In the genomic region with DNA sequence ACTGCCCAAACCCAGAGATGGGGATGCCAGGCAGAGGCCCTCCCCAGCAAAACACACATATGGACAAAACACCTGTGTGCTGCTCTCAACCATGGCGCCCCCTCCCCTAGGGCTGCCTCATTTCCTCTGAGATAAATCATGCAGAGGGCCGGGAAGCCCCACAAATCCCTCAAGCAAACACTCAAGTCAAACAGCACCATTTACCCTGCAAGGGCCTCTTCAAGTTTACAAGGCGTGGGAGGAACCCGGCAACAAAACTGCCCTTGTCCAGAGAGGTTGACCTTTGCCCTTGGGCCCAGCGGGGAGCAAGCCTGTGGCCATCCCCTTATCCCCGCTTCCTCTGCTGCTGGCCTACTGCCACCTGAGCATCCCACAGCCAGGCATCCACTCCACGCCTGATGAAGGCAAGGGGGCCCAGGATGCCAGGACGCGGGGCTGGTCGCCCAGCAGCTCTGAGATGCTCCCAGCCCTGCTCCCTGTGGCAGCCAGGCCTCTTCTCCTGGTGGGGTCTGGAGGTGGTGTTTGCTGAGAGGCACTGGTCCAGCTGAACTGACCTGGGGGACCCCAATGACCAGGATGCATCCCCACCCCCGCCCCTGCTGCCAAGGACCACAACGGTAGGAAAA, we compare ENCODE assay signal across 15 cellular contexts.
DNase-seq lines count a peak whose midpoint lies in the region; ATAC-seq, FAIRE-seq and TF ChIP-seq lines count a peak whose summit lies in the region.
"Had no signal": no experiment of that assay in that cellular context is flagged by ENCODE, and none has a peak within 500 bp of the region (broad histone marks: within the 10 kb centered on the region; RNA-seq: fewer than 3 reads in every experiment).

No MANE protein-coding gene starts in this region.

- H3K36me3 ChIP-seq in H1 (ENCODE audit: control insufficient read depth in 2 of 4, insufficient read depth in 4 of 4, low read length in 3 of 4) (peaks cover 0 to 15% (median 1%) of the 10 kb centered on the region in 4 experiments; a peak in 3 of 8 replicates), transverse colon (peaks cover 0 to 7% (median 0%) of the 10 kb centered on the region in 4 donors), psoas muscle (ENCODE audit: insufficient read depth in 1 of 2, low read depth in 1 of 2) (peaks cover 0 to 58% of the 10 kb centered on the region in 2 donors)
- H3K36me3 ChIP-seq: uterus had no signal

- no peak overlapping the region for H2AK5ac ChIP-seq in H1 (ENCODE audit: low read depth, low read length)

- TF ChIP-seq RAD21 in H1 (IDR thresholded peaks at IDR 0.05 in 1 of 2, conservative IDR thresholded peaks at IDR 0.05 in 1 of 2; ENCODE audit: low read depth in 2 of 2, low read length in 2 of 2), result no peak

- no peak overlapping the region for H2BK120ac ChIP-seq in H1 (replicated peaks; ENCODE audit: low read depth, low read length)

- no peaks in the 10 kb centered on the region for H3K9me3 Mint-ChIP-seq in activated CD4-positive, alpha-beta T cell treated with anti-CD3 and anti-CD28 coated beads for 36 hours (ENCODE audit: low read depth)
- no peaks in the 10 kb centered on the region for H3K9me3 Mint-ChIP-seq in activated T-helper 2 cell treated with anti-CD3 and anti-CD28 coated beads, Interferon-gamma antibody, Interleukin-2, Interleukin-4, amounts not matched to agents 10 μg/mL and 5 μg/mL and 100 μg/mL, durations not matched to agents 14 hours and 24 hours and 36 hours
- H3K9me3 Mint-ChIP-seq: activated B cell treated with CpG ODN at 0.5 μM for 24 hours; activated naive CD4-positive, alpha-beta T cell treated with anti-CD3 and anti-CD28 coated beads, Interleukin-2, amount 10 ng/mL, durations not matched to agents 7 days and 5 days; dendritic cell treated with granulocyte-macrophage colony-stimulating factor and Interleukin-4, amounts not matched to agents 40 ng/mL and 50 ng/mL, for 4 days had no signal

- H2BK20ac ChIP-seq in H1 (ENCODE audit: low read length), result no peak overlapping the region

- H2BK5ac ChIP-seq in H1 (ENCODE audit: low read depth, low read length), result peak overlapping the region; percentile 5; the same call in 1 of the 2 replicates

- TF ChIP-seq POLR2A in H1 (IDR thresholded peaks at IDR 0.05; ENCODE audit: control extremely low read depth in 1 of 2, low read depth in 2 of 2, low read length in 2 of 2) (no peak), transverse colon (IDR thresholded peaks at IDR 0.05) (no peak)

- TF ChIP-seq EP300 in H1 (IDR thresholded peaks at IDR 0.05; ENCODE audit: borderline replicate concordance in 1 of 2, low read depth in 2 of 2, low read length in 2 of 2) (no peak), transverse colon (IDR thresholded peaks at IDR 0.05; ENCODE audit: low read depth) (no peak)

- no peak overlapping the region for H2AFZ ChIP-seq in H1 (ENCODE audit: low read length)

- TF ChIP-seq CTCF in H1 (IDR thresholded peaks at IDR 0.05; ENCODE audit: control extremely low read depth in 1 of 3, insufficient read depth in 1 of 3, low read depth in 1 of 3, low read length in 3 of 3) (no peak), transverse colon (IDR thresholded peaks at IDR 0.05) (no peak), psoas muscle (IDR thresholded peaks at IDR 0.05) (no peak)

- H3K27me3 Mint-ChIP-seq in activated CD4-positive, alpha-beta T cell treated with anti-CD3 and anti-CD28 coated beads for 36 hours, result no peaks in the 10 kb centered on the region
- no peaks in the 10 kb centered on the region for H3K27me3 Mint-ChIP-seq in activated T-helper 2 cell treated with anti-CD3 and anti-CD28 coated beads, Interferon-gamma antibody, Interleukin-2, Interleukin-4, amounts not matched to agents 10 μg/mL and 5 μg/mL and 100 μg/mL, durations not matched to agents 14 hours and 24 hours and 36 hours (ENCODE audit: low read depth)
- H3K27me3 Mint-ChIP-seq: activated B cell treated with CpG ODN at 0.5 μM for 24 hours; dendritic cell treated with granulocyte-macrophage colony-stimulating factor and Interleukin-4, amounts not matched to agents 40 ng/mL and 50 ng/mL, for 4 days had no signal

- intact Hi-C loops in activated CD4-positive, alpha-beta T cell treated with anti-CD3 and anti-CD28 coated beads for 36 hours (cut with DNase I, micrococcal nuclease), result loop anchor here in 1 of 2 experiments (5.0 to 10.0 kb wide), 2 partner anchors 78 to 126 kb away; a partner anchor contains a TSS
- intact Hi-C loops in transverse colon (cut with DNase I; ENCODE audit: low total_unique reads), result loop anchor here (5.0 kb wide), 2 partner anchors 78 to 123 kb away; a partner anchor contains a TSS
- intact Hi-C loops in activated T-helper 2 cell treated with anti-CD3 and anti-CD28 coated beads, Interferon-gamma antibody, Interleukin-2, Interleukin-4, amounts not matched to agents 10 μg/mL and 5 μg/mL and 100 μg/mL, durations not matched to agents 14 hours and 24 hours and 36 hours (cut with micrococcal nuclease), result loop anchor here (5.0 kb wide), 2 partner anchors 78 to 123 kb away; a partner anchor contains a TSS
- intact Hi-C loops in psoas muscle (cut with DNase I), result loop anchor here (5.0 kb wide), 2 partner anchors 78 to 153 kb away; a partner anchor contains a TSS

- H4K20me1 ChIP-seq in H1 (replicated peaks in 1 of 2; ENCODE audit: control insufficient read depth in 1 of 2, insufficient read depth in 2 of 2, low read length in 2 of 2), result peaks cover 0 to 2% of the 10 kb centered on the region in 2 experiments

- H2BK15ac ChIP-seq in H1 (ENCODE audit: low read length), result no peak overlapping the region

- DNase-seq in activated CD4-positive, alpha-beta T cell treated with anti-CD3 and anti-CD28 coated beads for 36 hours, result no peak
- no peak for DNase-seq in activated CD4-positive, alpha-beta T cell treated with anti-CD3 and anti-CD28 coated beads for 4 hours
- DNase-seq in LoVo (ENCODE audit: low spot score) (peak; percentile 64), H1 (ENCODE audit: low read depth in 1 of 2, low spot score in 2 of 2) (no peak), transverse colon (no peak), psoas muscle (no peak)
- no peak for DNase-seq in activated T-helper 2 cell treated with anti-CD3 and anti-CD28 coated beads, Interferon-gamma antibody, Interleukin-2, Interleukin-4, amounts not matched to agents 10 μg/mL and 5 μg/mL and 100 μg/mL, durations not matched to agents 14 hours and 24 hours and 36 hours (ENCODE audit: low spot score)
- DNase-seq: activated B cell treated with CpG ODN at 0.5 μM for 24 hours; activated naive CD4-positive, alpha-beta T cell treated with anti-CD3 and anti-CD28 coated beads, Interleukin-2, amount 10 ng/mL, durations not matched to agents 7 days and 5 days; NCI-H1930; Right ventricle myocardium superior; uterus had no signal

- H3K79me1 ChIP-seq in H1 (ENCODE audit: low read depth, low read length), result peaks cover 2% of the 10 kb centered on the region

- POLR2A ChIA-PET in activated CD4-positive, alpha-beta T cell treated with anti-CD3 and anti-CD28 coated beads for 36 hours (lab: Charles Lee), result no interaction called here
- POLR2A ChIA-PET in H1 (lab: Charles Lee; ENCODE audit: partially characterized antibody), result no interaction called here

- peak overlapping the region in 1 of 2 experiments; percentile 5; a peak in 1 of 4 replicates for H3K4me2 ChIP-seq in H1 (ENCODE audit: insufficient read depth in 1 of 2, low read depth in 2 of 2, low read length in 2 of 2)

- H3K4ac ChIP-seq in H1 (replicated peaks; ENCODE audit: insufficient read length, low read depth, low read length), result no peak overlapping the region

- no peaks in the 10 kb centered on the region for H3K23me2 ChIP-seq in H1 (ENCODE audit: low read depth, low read length)

- FAIRE-seq in H1 (lab: Jason Lieb, UNC), result no peak

- H3K4me3 Mint-ChIP-seq in activated CD4-positive, alpha-beta T cell treated with anti-CD3 and anti-CD28 coated beads for 36 hours, result no peak overlapping the region
- no peak overlapping the region for H3K4me3 Mint-ChIP-seq in activated T-helper 2 cell treated with anti-CD3 and anti-CD28 coated beads, Interferon-gamma antibody, Interleukin-2, Interleukin-4, amounts not matched to agents 10 μg/mL and 5 μg/mL and 100 μg/mL, durations not matched to agents 14 hours and 24 hours and 36 hours (ENCODE audit: low read depth)
- H3K4me3 Mint-ChIP-seq: activated B cell treated with CpG ODN at 0.5 μM for 24 hours; activated naive CD4-positive, alpha-beta T cell treated with anti-CD3 and anti-CD28 coated beads, Interleukin-2, amount 10 ng/mL, durations not matched to agents 7 days and 5 days; dendritic cell treated with granulocyte-macrophage colony-stimulating factor and Interleukin-4, amounts not matched to agents 40 ng/mL and 50 ng/mL, for 4 days had no signal

- H3K36me3 Mint-ChIP-seq in activated CD4-positive, alpha-beta T cell treated with anti-CD3 and anti-CD28 coated beads for 36 hours (ENCODE audit: low read depth), result no peaks in the 10 kb centered on the region
- no peaks in the 10 kb centered on the region for H3K36me3 Mint-ChIP-seq in activated T-helper 2 cell treated with anti-CD3 and anti-CD28 coated beads, Interferon-gamma antibody, Interleukin-2, Interleukin-4, amounts not matched to agents 10 μg/mL and 5 μg/mL and 100 μg/mL, durations not matched to agents 14 hours and 24 hours and 36 hours (ENCODE audit: low read depth)
- H3K36me3 Mint-ChIP-seq: activated naive CD4-positive, alpha-beta T cell treated with anti-CD3 and anti-CD28 coated beads, Interleukin-2, amount 10 ng/mL, durations not matched to agents 7 days and 5 days had no signal

- no peaks in the 10 kb centered on the region for H3K9me3 ChIP-seq in H1 (ENCODE audit: insufficient read depth in 2 of 2, low read depth in 1 of 2, low read length in 1 of 2)
- H3K9me3 ChIP-seq in transverse colon, result no peaks in the 10 kb centered on the region
- no peaks in the 10 kb centered on the region for H3K9me3 ChIP-seq in psoas muscle
- H3K9me3 ChIP-seq: gastroesophageal sphincter, uterus had no signal

- no peak overlapping the region for H3K14ac ChIP-seq in H1 (ENCODE audit: insufficient read length)

- no peak overlapping the region for H4K5ac ChIP-seq in H1 (ENCODE audit: insufficient read length, low read depth, low read length)

- peak overlapping the region; percentile 49 for H4K91ac ChIP-seq in H1 (replicated peaks; ENCODE audit: insufficient read length, low read length)

- no peak overlapping the region for H3K27ac Mint-ChIP-seq in activated CD4-positive, alpha-beta T cell treated with anti-CD3 and anti-CD28 coated beads for 36 hours
- no peak overlapping the region for H3K27ac Mint-ChIP-seq in activated T-helper 2 cell treated with anti-CD3 and anti-CD28 coated beads, Interferon-gamma antibody, Interleukin-2, Interleukin-4, amounts not matched to agents 10 μg/mL and 5 μg/mL and 100 μg/mL, durations not matched to agents 14 hours and 24 hours and 36 hours
- H3K27ac Mint-ChIP-seq: activated B cell treated with CpG ODN at 0.5 μM for 24 hours; activated naive CD4-positive, alpha-beta T cell treated with anti-CD3 and anti-CD28 coated beads, Interleukin-2, amount 10 ng/mL, durations not matched to agents 7 days and 5 days; dendritic cell treated with granulocyte-macrophage colony-stimulating factor and Interleukin-4, amounts not matched to agents 40 ng/mL and 50 ng/mL, for 4 days had no signal

- H3K56ac ChIP-seq in H1 (replicated peaks; ENCODE audit: insufficient read length, low read depth, low read length), result no peak overlapping the region

- H3K9ac ChIP-seq in H1 (replicated peaks in 1 of 4; ENCODE audit: extremely low read depth in 1 of 4, low read depth in 3 of 4, low read length in 3 of 4), result no peak overlapping the region

- no peak overlapping the region; the same call in 1 of the 2 replicates for H4K8ac ChIP-seq in H1 (ENCODE audit: extremely low read depth, insufficient read depth, low read length)

- WGBS in H1 (ENCODE audit: extremely low coverage in 1 of 2, insufficient coverage in 1 of 2, insufficient read length in 1 of 2, insufficient replicate concordance in 2 of 2, low coverage in 1 of 2, low lambda C conversion rate in 2 of 2, missing lambda C conversion rate in 1 of 2), 2 experiments, result 79% methylated on average over 10 of the region's 12 CpGs; no CpG with 5 or more reads in 1 of the 2 experiments
- WGBS in transverse colon (ENCODE audit: low coverage in 1 of 2), 2 donors, result 57% methylated on average over 12 of the region's 12 CpGs; no CpG with 5 or more reads in 1 of the 2 donors
- WGBS in psoas muscle, 3 donors, result 74 to 80% (median 76%) methylated on average over 9 to 12 of the region's 12 CpGs

- no peaks in the 10 kb centered on the region for H3K4me1 Mint-ChIP-seq in activated CD4-positive, alpha-beta T cell treated with anti-CD3 and anti-CD28 coated beads for 36 hours
- peaks cover 6% of the 10 kb centered on the region for H3K4me1 Mint-ChIP-seq in activated T-helper 2 cell treated with anti-CD3 and anti-CD28 coated beads, Interferon-gamma antibody, Interleukin-2, Interleukin-4, amounts not matched to agents 10 μg/mL and 5 μg/mL and 100 μg/mL, durations not matched to agents 14 hours and 24 hours and 36 hours (ENCODE audit: low read depth)
- H3K4me1 Mint-ChIP-seq: activated naive CD4-positive, alpha-beta T cell treated with anti-CD3 and anti-CD28 coated beads, Interleukin-2, amount 10 ng/mL, durations not matched to agents 7 days and 5 days had no signal

- H3K23ac ChIP-seq in H1 (ENCODE audit: insufficient read length), result no peak overlapping the region

- no peaks in the 10 kb centered on the region for H3K27me3 ChIP-seq in H1 (replicated peaks in 1 of 4; ENCODE audit: control insufficient read depth in 3 of 4, extremely low read depth in 1 of 4, insufficient read depth in 3 of 4, low read length in 3 of 4)
- H3K27me3 ChIP-seq in transverse colon, result no peaks in the 10 kb centered on the region
- no peaks in the 10 kb centered on the region for H3K27me3 ChIP-seq in psoas muscle (ENCODE audit: insufficient read depth in 3 of 3, low read length in 2 of 3)
- H3K27me3 ChIP-seq: gastroesophageal sphincter, uterus had no signal

- H3K27ac ChIP-seq in H1 (ENCODE audit: low read depth, low read length) (no peak overlapping the region), transverse colon (peak overlapping the region in 3 of 4 donors; percentile 5 to 88 (median 23)), psoas muscle (no peak overlapping the region)
- H3K27ac ChIP-seq: uterus had no signal

- H3K4me3 ChIP-seq in H1 (ENCODE audit: extremely low read depth in 1 of 4, insufficient read depth in 2 of 4, low read depth in 3 of 4, low read length in 4 of 4) (no peak overlapping the region), transverse colon (no peak overlapping the region), psoas muscle (no peak overlapping the region)
- H3K4me3 ChIP-seq: gastroesophageal sphincter, uterus had no signal

- in situ Hi-C loops in transverse colon (cut with MboI; ENCODE audit: low pct_ligation_motif_present in 1 of 4, low pct_unique_long_range_greater_than_20kb in 1 of 4, low sequenced_read_pairs in 3 of 4), result loop anchor here in 2 of 4 donors (25.0 kb wide), 2 partner anchors 138 to 163 kb away; no protein-coding TSS in a partner anchor

- peak overlapping the region; percentile 48 for H3K18ac ChIP-seq in H1 (ENCODE audit: extremely low read depth, low read length)

- peaks cover 0 to 5% of the 10 kb centered on the region in 2 experiments; a peak in 2 of 4 replicates for H3K79me2 ChIP-seq in H1 (ENCODE audit: control insufficient read depth in 1 of 2, insufficient read depth in 2 of 2, low read length in 2 of 2)

- H2BK12ac ChIP-seq in H1 (ENCODE audit: low read depth, low read length), result peak overlapping the region; percentile 17; the same call in 1 of the 2 replicates

- CTCF ChIA-PET in activated CD4-positive, alpha-beta T cell treated with anti-CD3 and anti-CD28 coated beads for 36 hours (lab: Charles Lee), result no interaction called here
- CTCF ChIA-PET in H1 (lab: Charles Lee; ENCODE audit: partially characterized antibody), result interaction anchor here (0.7 to 5.5 kb wide), 5 partner anchors 12 to 117 kb away, joined by 3 to 64 read pairs (median 12); no protein-coding TSS in a partner anchor

- H3K4me1 ChIP-seq in H1 (replicated peaks in 1 of 4; ENCODE audit: control insufficient read depth in 3 of 4, insufficient read depth in 4 of 4, low read length in 3 of 4) (peaks cover 11 to 25% (median 12%) of the 10 kb centered on the region in 4 experiments), transverse colon (peaks cover 34 to 42% (median 35%) of the 10 kb centered on the region in 4 donors), psoas muscle (peaks cover 7% of the 10 kb centered on the region)
- H3K4me1 ChIP-seq: uterus had no signal

- ATAC-seq in activated CD4-positive, alpha-beta T cell treated with anti-CD3 and anti-CD28 coated beads for 36 hours, result peak; percentile 31
- ATAC-seq in psoas muscle (no peak), HG03439 (IDR thresholded peaks at IDR 0.05; ENCODE audit: unreplicated experiment) (no peak)
- ATAC-seq: gastroesophageal sphincter had no signal

Comparison
In these comparisons a context has a peak if more than half of its experiments do, and no peak if none do; other contexts are left out.
1. H3K27ac ChIP-seq: peak in transverse colon (3 of 4); none in H1 (single experiment) and psoas muscle (single experiment).